In the genomic region with DNA sequence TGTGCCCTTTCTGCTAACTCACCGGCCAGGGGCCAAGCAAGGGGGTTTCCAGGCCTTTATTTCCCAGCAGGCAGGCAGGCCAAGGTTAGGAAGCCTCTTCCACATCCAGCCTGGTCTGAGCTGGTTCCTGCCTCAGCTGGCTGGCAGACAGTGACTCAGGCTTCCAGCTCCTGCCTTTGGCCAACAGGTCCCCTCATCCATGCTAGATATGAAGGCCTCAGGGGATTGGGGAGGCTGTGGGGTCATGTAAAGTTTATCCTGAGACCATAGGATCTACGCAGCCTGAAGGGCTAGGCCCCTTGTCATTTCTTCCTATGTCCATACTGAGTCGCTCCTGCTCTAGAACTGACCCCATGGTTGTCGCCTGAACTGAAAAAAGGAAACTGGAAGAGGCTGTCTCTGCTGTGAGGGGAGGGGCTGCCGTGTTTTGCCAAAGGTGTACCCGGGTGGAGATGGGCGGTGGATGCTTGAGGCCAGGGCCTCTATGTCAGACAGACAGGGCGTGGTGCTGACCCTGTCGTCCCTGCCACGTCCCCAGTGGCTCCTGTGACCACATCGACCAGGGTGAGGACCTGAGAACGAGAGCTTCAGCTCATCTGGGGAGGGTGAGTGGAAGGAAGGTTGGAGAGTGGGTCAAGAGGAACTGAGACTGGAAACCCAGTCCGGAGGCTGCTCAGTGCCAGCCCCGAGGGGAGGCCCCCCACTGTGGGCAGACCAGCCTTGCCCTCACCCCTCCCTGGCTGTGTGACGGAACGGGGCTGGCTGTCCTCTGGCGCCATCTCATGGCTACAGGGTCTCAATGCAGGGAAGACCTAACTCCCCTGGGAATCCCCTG, we compare ENCODE assay signal across 1 cellular context.
TF ChIP-seq lines count a peak whose summit lies in the region.

No MANE protein-coding gene starts in this region.

TF ChIP-seq in K562, 482 proteins besides CTCF, POLR2A, EP300 and RAD21 (continued from another document and continues in another):
- TF ChIP-seq CTBP1 (IDR thresholded peaks at IDR 0.05; ENCODE audit: borderline replicate concordance) (peak; percentile 73), ZBTB7A (IDR thresholded peaks at IDR 0.05; ENCODE audit: borderline replicate concordance, control insufficient read depth, low read depth, low read length) (peak; percentile 64; the same call in 1 of the 2 replicates), ZFP36 (IDR thresholded peaks at IDR 0.05; ENCODE audit: low read depth, low read length, partially characterized antibody) (no peak), NFE2L1 (tag; IDR thresholded peaks at IDR 0.05; ENCODE audit: borderline replicate concordance, low read depth) (no peak), TCF15 (CRISPR knock-in tag; IDR thresholded peaks at IDR 0.05) (no peak), ZNF449 (CRISPR knock-in tag; IDR thresholded peaks at IDR 0.05) (no peak), HEY1 (CRISPR knock-in tag; IDR thresholded peaks at IDR 0.05; ENCODE audit: borderline replicate concordance) (no peak), HES1 (IDR thresholded peaks at IDR 0.05; ENCODE audit: low read depth) (no peak), CBX3 (IDR thresholded peaks at IDR 0.05; ENCODE audit: borderline replicate concordance in 1 of 2, low read length in 2 of 2) (peak in 1 of 2 experiments; percentile 13; a peak in 1 of 3 replicates), ESRRA (IDR thresholded peaks at IDR 0.05; ENCODE audit: borderline replicate concordance, low read depth) (peak; percentile 50; the same call in 1 of the 2 replicates), BCLAF1 (IDR thresholded peaks at IDR 0.05; ENCODE audit: borderline replicate concordance in 1 of 2, control insufficient read depth in 1 of 2, low read depth in 2 of 2, low read length in 1 of 2) (no peak), GATAD2B (IDR thresholded peaks at IDR 0.05; ENCODE audit: borderline replicate concordance) (0 out of 2 replicates have a peak, but pooled peaks have one; percentile 23), ZNF41 (CRISPR knock-in tag; conservative IDR thresholded peaks at IDR 0.05) (no peak), NR2C2 (CRISPR knock-in tag; IDR thresholded peaks at IDR 0.05) (no peak), NR2C2 (tag; IDR thresholded peaks at IDR 0.05) (no peak; the same call in 1 of the 2 replicates), NCOA2 (IDR thresholded peaks at IDR 0.05; ENCODE audit: partially characterized antibody in 2 of 2) (no peak), MEF2D (tag; conservative IDR thresholded peaks at IDR 0.05; ENCODE audit: low read depth) (no peak), ZNF444 (CRISPR knock-in tag; IDR thresholded peaks at IDR 0.05) (no peak), KAT7 (CRISPR knock-in tag; IDR thresholded peaks at IDR 0.05; ENCODE audit: borderline replicate concordance) (no peak), TEAD2 (tag; IDR thresholded peaks at IDR 0.05) (no peak), TBP (optimal IDR thresholded peaks at IDR 0.05; ENCODE audit: low read depth, low read length) (no peak), ZSCAN32 (CRISPR knock-in tag; IDR thresholded peaks at IDR 0.05) (no peak), ZNF124 (CRISPR knock-in tag; IDR thresholded peaks at IDR 0.05) (no peak), GTF2F1 (IDR thresholded peaks at IDR 0.05; ENCODE audit: low read depth, low read length) (no peak), NFE2 (IDR thresholded peaks at IDR 0.05; ENCODE audit: low read depth) (no peak), ZNF408 (CRISPR knock-in tag; IDR thresholded peaks at IDR 0.05; ENCODE audit: low read depth) (no peak), ATF7 (IDR thresholded peaks at IDR 0.05) (0 out of 2 replicates have a peak, but pooled peaks have one; percentile 10), KDM4B (IDR thresholded peaks at IDR 0.05; ENCODE audit: borderline replicate concordance in 2 of 2, low read depth in 1 of 2) (no peak), HDAC2 (IDR thresholded peaks at IDR 0.05) (no peak), ETV6 (IDR thresholded peaks at IDR 0.05; ENCODE audit: borderline replicate concordance in 1 of 2, low read depth in 2 of 2, low read length in 1 of 2) (no peak), ETV6 (CRISPR knock-in tag; IDR thresholded peaks at IDR 0.05; ENCODE audit: borderline replicate concordance) (no peak), MITF (IDR thresholded peaks at IDR 0.05) (no peak), PHB2 (IDR thresholded peaks at IDR 0.05; ENCODE audit: low read depth) (no peak), MEIS2 (IDR thresholded peaks at IDR 0.05; ENCODE audit: partially characterized antibody) (no peak)
- TF ChIP-seq, protein P1, sequence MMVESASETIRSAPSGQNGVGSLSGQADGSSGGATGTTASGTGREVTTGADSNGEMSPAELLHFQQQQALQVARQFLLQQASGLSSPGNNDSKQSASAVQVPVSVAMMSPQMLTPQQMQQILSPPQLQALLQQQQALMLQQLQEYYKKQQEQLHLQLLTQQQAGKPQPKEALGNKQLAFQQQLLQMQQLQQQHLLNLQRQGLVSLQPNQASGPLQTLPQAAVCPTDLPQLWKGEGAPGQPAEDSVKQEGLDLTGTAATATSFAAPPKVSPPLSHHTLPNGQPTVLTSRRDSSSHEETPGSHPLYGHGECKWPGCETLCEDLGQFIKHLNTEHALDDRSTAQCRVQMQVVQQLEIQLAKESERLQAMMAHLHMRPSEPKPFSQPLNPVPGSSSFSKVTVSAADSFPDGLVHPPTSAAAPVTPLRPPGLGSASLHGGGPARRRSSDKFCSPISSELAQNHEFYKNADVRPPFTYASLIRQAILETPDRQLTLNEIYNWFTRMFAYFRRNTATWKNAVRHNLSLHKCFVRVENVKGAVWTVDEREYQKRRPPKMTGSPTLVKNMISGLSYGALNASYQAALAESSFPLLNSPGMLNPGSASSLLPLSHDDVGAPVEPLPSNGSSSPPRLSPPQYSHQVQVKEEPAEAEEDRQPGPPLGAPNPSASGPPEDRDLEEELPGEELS (CRISPR knock-in tag; IDR thresholded peaks at IDR 0.05; ENCODE audit: borderline replicate concordance) = no peak
- TF ChIP-seq, protein P2, sequence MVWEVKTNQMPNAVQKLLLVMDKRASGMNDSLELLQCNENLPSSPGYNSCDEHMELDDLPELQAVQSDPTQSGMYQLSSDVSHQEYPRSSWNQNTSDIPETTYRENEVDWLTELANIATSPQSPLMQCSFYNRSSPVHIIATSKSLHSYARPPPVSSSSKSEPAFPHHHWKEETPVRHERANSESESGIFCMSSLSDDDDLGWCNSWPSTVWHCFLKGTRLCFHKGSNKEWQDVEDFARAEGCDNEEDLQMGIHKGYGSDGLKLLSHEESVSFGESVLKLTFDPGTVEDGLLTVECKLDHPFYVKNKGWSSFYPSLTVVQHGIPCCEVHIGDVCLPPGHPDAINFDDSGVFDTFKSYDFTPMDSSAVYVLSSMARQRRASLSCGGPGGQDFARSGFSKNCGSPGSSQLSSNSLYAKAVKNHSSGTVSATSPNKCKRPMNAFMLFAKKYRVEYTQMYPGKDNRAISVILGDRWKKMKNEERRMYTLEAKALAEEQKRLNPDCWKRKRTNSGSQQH (CRISPR knock-in tag; IDR thresholded peaks at IDR 0.05) = no peak
- TF ChIP-seq, protein P3, sequence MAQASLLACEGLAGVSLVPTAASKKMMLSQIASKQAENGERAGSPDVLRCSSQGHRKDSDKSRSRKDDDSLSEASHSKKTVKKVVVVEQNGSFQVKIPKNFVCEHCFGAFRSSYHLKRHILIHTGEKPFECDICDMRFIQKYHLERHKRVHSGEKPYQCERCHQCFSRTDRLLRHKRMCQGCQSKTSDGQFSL (CRISPR knock-in tag; IDR thresholded peaks at IDR 0.05) = peak; percentile 76
- TF ChIP-seq, protein P3 (tag; IDR thresholded peaks at IDR 0.05) = no peak
- TF ChIP-seq, protein P4, sequence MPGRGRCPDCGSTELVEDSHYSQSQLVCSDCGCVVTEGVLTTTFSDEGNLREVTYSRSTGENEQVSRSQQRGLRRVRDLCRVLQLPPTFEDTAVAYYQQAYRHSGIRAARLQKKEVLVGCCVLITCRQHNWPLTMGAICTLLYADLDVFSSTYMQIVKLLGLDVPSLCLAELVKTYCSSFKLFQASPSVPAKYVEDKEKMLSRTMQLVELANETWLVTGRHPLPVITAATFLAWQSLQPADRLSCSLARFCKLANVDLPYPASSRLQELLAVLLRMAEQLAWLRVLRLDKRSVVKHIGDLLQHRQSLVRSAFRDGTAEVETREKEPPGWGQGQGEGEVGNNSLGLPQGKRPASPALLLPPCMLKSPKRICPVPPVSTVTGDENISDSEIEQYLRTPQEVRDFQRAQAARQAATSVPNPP (IDR thresholded peaks at IDR 0.05; ENCODE audit: borderline replicate concordance, insufficient read depth, insufficient read length) = no peak
- TF ChIP-seq, protein P5, sequence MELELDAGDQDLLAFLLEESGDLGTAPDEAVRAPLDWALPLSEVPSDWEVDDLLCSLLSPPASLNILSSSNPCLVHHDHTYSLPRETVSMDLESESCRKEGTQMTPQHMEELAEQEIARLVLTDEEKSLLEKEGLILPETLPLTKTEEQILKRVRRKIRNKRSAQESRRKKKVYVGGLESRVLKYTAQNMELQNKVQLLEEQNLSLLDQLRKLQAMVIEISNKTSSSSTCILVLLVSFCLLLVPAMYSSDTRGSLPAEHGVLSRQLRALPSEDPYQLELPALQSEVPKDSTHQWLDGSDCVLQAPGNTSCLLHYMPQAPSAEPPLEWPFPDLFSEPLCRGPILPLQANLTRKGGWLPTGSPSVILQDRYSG (tag; conservative IDR thresholded peaks at IDR 0.05; ENCODE audit: low read depth) = no peak
- TF ChIP-seq, protein P6, sequence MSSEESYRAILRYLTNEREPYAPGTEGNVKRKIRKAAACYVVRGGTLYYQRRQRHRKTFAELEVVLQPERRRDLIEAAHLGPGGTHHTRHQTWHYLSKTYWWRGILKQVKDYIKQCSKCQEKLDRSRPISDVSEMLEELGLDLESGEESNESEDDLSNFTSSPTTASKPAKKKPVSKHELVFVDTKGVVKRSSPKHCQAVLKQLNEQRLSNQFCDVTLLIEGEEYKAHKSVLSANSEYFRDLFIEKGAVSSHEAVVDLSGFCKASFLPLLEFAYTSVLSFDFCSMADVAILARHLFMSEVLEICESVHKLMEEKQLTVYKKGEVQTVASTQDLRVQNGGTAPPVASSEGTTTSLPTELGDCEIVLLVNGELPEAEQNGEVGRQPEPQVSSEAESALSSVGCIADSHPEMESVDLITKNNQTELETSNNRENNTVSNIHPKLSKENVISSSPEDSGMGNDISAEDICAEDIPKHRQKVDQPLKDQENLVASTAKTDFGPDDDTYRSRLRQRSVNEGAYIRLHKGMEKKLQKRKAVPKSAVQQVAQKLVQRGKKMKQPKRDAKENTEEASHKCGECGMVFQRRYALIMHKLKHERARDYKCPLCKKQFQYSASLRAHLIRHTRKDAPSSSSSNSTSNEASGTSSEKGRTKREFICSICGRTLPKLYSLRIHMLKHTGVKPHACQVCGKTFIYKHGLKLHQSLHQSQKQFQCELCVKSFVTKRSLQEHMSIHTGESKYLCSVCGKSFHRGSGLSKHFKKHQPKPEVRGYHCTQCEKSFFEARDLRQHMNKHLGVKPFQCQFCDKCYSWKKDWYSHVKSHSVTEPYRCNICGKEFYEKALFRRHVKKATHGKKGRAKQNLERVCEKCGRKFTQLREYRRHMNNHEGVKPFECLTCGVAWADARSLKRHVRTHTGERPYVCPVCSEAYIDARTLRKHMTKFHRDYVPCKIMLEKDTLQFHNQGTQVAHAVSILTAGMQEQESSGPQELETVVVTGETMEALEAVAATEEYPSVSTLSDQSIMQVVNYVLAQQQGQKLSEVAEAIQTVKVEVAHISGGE (CRISPR knock-in tag; IDR thresholded peaks at IDR 0.05) = no peak
